Comparison of ENCODE assay signal across 24 cellular contexts in the genomic region with DNA sequence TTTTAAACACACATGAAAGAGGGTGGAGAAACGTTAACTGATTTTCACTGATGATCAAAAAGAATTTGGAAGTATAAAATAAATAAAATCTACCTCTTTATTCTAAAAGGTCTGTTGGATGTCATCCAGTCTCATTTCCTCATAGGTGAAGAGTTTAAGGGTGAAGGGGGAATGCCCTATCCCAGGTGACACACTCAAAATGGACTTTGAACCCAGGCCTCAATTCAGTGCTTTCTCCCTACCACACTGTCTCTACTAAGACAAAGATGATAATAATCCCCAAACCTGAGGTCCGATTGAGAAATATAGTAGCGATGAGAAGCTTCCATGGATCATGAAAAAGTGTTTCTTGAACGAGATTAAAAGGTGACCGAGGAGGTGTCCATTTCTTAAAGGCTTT. TPM values are rescaled to one million over a fixed set of nuclear protein-coding genes. Genes with fewer than 3 reads are reported as not detected.
DNase-seq lines count a peak whose midpoint lies in the region; ATAC-seq and FAIRE-seq lines count a peak whose summit lies in the region.
"Had no signal": no experiment of that assay in that cellular context is flagged by ENCODE, and none has a peak within 500 bp of the region (broad histone marks: within the 10 kb centered on the region; RNA-seq: fewer than 3 reads in every experiment).

No MANE protein-coding gene starts in this region.

- H3K9me3 ChIP-seq in small intestine (ENCODE audit: control insufficient read depth, low read depth) (no peaks in the 10 kb centered on the region), neuronal stem cell (replicated peaks in 1 of 2; ENCODE audit: control insufficient read depth in 2 of 2, insufficient read depth in 1 of 2, low read depth in 1 of 2, low read length in 2 of 2) (no peaks in the 10 kb centered on the region)
- H3K9me3 ChIP-seq: Peyer's patch, SK-N-SH had no signal

- H2AK5ac ChIP-seq in neuronal stem cell (ENCODE audit: low read depth, low read length), result no peak overlapping the region

- FAIRE-seq in GM18507 (lab: Jason Lieb, UNC), result peak; percentile 42
- no peak for FAIRE-seq in small intestine (lab: Jason Lieb, UNC)
- FAIRE-seq: D721Med, G401.6 had no signal

- H2BK15ac ChIP-seq in neuronal stem cell (ENCODE audit: low read length), result no peak overlapping the region

- no peak overlapping the region for H4K91ac ChIP-seq in neuronal stem cell (ENCODE audit: low read depth, low read length, poor library complexity)

- 54 to 85% (median 71%) methylated on average over 5 of the region's 5 CpGs for WGBS in small intestine, 3 donors
- WGBS in neuronal stem cell (ENCODE audit: extremely low coverage in 2 of 2, insufficient read length in 2 of 2, insufficient replicate concordance in 1 of 2), 2 donors, result no CpG with 5 or more reads among the region's 5 CpGs

- H3K27me3 ChIP-seq in small intestine (ENCODE audit: control insufficient read depth in 2 of 2, insufficient read depth in 2 of 2, low read length in 2 of 2) (no peaks in the 10 kb centered on the region), neuronal stem cell (ENCODE audit: control insufficient read depth in 3 of 3, insufficient read depth in 3 of 3, low read depth in 1 of 3, low read length in 3 of 3) (no peaks in the 10 kb centered on the region)
- H3K27me3 ChIP-seq: Peyer's patch had no signal

- no peak overlapping the region for H3K9ac ChIP-seq in neuronal stem cell (ENCODE audit: low read depth, low read length, poor library complexity)
- H3K9ac ChIP-seq: SK-N-SH had no signal

- no peak overlapping the region for H2AFZ ChIP-seq in neuronal stem cell (ENCODE audit: low read length)

- no peak overlapping the region for H4K8ac ChIP-seq in neuronal stem cell (ENCODE audit: low read depth, low read length)

- ATAC-seq in left lobe of liver, result peak; percentile 74
- ATAC-seq in HG03135 (IDR thresholded peaks at IDR 0.05; ENCODE audit: unreplicated experiment), result no peak

- H3K23ac ChIP-seq in neuronal stem cell (ENCODE audit: low read depth, low read length, poor library complexity), result no peak overlapping the region

- no peak overlapping the region for H2BK120ac ChIP-seq in neuronal stem cell (ENCODE audit: low read depth, low read length)

- no peak overlapping the region for H3K4ac ChIP-seq in neuronal stem cell (ENCODE audit: low read length)

- H3K36me3 ChIP-seq in small intestine (ENCODE audit: control insufficient read depth in 2 of 2, insufficient read depth in 2 of 2, low read length in 2 of 2), result peaks cover 12 to 13% of the 10 kb centered on the region in 2 donors
- H3K36me3 ChIP-seq in neuronal stem cell (replicated peaks in 1 of 2; ENCODE audit: control insufficient read depth in 2 of 2, insufficient read depth in 2 of 2, low read length in 2 of 2), result peaks cover 22 to 91% of the 10 kb centered on the region in 2 donors

- H3K4me3 ChIP-seq in small intestine (ENCODE audit: low read depth in 1 of 2, low read length in 2 of 2) (no peak overlapping the region), neuronal stem cell (ENCODE audit: low read length in 2 of 2) (no peak overlapping the region)
- H3K4me3 ChIP-seq: Peyer's patch had no signal

- no peak overlapping the region for H3K18ac ChIP-seq in neuronal stem cell (ENCODE audit: low read length)

- no peak overlapping the region for H3K4me2 ChIP-seq in neuronal stem cell (ENCODE audit: insufficient read depth, low read length, poor library complexity, severe bottlenecking)
- H3K4me2 ChIP-seq: SK-N-SH had no signal

- H2BK12ac ChIP-seq in neuronal stem cell (ENCODE audit: low read length), result no peak overlapping the region

- no peaks in the 10 kb centered on the region for H3K79me1 ChIP-seq in neuronal stem cell (ENCODE audit: low read depth, low read length)

- no peak for DNase-seq in GM18507 (ENCODE audit: extremely low spot score, insufficient read length, low read depth)
- DNase-seq in LoVo (ENCODE audit: low spot score), result peak; percentile 14
- no peak for DNase-seq in left lobe of liver (ENCODE audit: low spot score)
- DNase-seq in small intestine, result peak; percentile 66
- DNase-seq in DMS 273 (lab: John Stamatoyannopoulos, UW; ENCODE audit: unreplicated experiment), result no peak
- no peak for DNase-seq in neuronal stem cell (ENCODE audit: low spot score)
- DNase-seq: ACHN, DND-41, H7, IMR-90, Kasumi-1, NCI-H1092 treated with DMSO at 0.1 percent for 48 hours, NCI-H146, NCI-H2081 treated with DMSO at 0.1 percent for 48 hours, SHP77, SK-N-SH had no signal

- no peak overlapping the region for H2BK5ac ChIP-seq in neuronal stem cell (ENCODE audit: low read length)

- H3K14ac ChIP-seq in neuronal stem cell (ENCODE audit: low read length), result no peak overlapping the region

- H3K27ac ChIP-seq in small intestine (ENCODE audit: low read depth in 1 of 2, low read length in 1 of 2) (peak overlapping the region in 1 of 2 donors; percentile 55), neuronal stem cell (replicated peaks; ENCODE audit: low read length) (no peak overlapping the region)
- H3K27ac ChIP-seq: C4-2B, HL-60 had no signal

- H3K4me1 ChIP-seq in small intestine (ENCODE audit: control insufficient read depth in 2 of 2, insufficient read depth in 1 of 2, low read depth in 1 of 2, low read length in 1 of 2) (peaks cover 0 to 3% of the 10 kb centered on the region in 2 donors), neuronal stem cell (ENCODE audit: control insufficient read depth in 2 of 2, insufficient read depth in 1 of 2, low read depth in 1 of 2, low read length in 2 of 2) (peaks cover 9 to 14% of the 10 kb centered on the region in 2 donors)

RNA-seq across cellular contexts. Expression of gene EFCAB12, which starts 5.1 kb away (rescaled TPM):
- total RNA-seq in left lobe of liver, result 0.40 TPM
- under 1 TPM; 0.04 to 0.67 (median 0.27) TPM for polyA plus RNA-seq in small intestine
- 1.3 TPM for polyA plus RNA-seq in neuronal stem cell (2013, experiment 1 of 2)
- polyA plus RNA-seq in neuronal stem cell (2013, experiment 2 of 2), result 1.2 TPM
- total RNA-seq: HT1080, NCI-H460 had no signal

RNA-seq across cellular contexts. Expression of gene MBD4, which starts 6.2 kb away (rescaled TPM):
- total RNA-seq in left lobe of liver, result 16.5 TPM
- polyA plus RNA-seq in small intestine, result 10 to 100 TPM; 17.0 to 27.1 (median 17.9) TPM
- 46.1 TPM for polyA plus RNA-seq in neuronal stem cell (2013, experiment 1 of 2)
- 47.3 TPM for polyA plus RNA-seq in neuronal stem cell (2013, experiment 2 of 2)

RNA-seq across cellular contexts. Expression of gene IFT122, which starts 6.5 kb away (rescaled TPM):
- 11.0 TPM for total RNA-seq in left lobe of liver
- polyA plus RNA-seq in small intestine, result 1 to 10 TPM; 5.1 to 9.7 (median 8.4) TPM
- 22.3 TPM for polyA plus RNA-seq in neuronal stem cell (2013, experiment 1 of 2)
- 21.0 TPM for polyA plus RNA-seq in neuronal stem cell (2013, experiment 2 of 2)

Comparison
In these comparisons a context has a peak if more than half of its experiments do, and no peak if none do; other contexts are left out.
1. DNase-seq: peak in LoVo (single experiment) and small intestine (single experiment); none in GM18507 (single experiment), left lobe of liver (single experiment), DMS 273 (single experiment) and neuronal stem cell (single experiment).